Comparison of ENCODE assay signal across 10 cellular contexts in the genomic region with DNA sequence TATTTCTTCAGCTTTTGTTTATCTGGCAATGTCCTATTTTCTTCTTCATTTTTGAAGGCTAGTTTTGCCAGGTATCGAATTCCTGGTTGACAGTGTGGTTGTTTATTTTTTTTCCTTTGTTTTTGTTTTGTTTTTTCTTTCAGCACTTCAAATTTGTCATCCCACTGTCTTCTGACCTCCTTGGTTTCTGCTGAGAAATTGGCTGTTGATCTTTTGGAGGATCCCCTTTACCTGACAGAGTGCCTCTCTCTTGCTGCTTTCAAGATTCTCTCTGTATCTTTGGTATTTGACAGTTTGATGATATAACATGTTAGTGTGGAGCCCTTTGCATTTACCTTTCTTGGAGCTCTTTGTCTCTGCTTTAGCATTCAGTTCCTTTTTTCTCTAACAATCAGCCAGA.
"Had no signal": no experiment of that assay in that cellular context is flagged by ENCODE, and none has a peak within 500 bp of the region (broad histone marks: within the 10 kb centered on the region; RNA-seq: fewer than 3 reads in every experiment).

No MANE protein-coding gene starts in this region.

- FAIRE-seq: H1 had no signal

- ATAC-seq: HCT116 had no signal

- H3K4me1 ChIP-seq: HAP-1 had no signal

- DNase-seq: GM23248, H7, HFFc6, IMR-90, KBM-7 had no signal

- H3K9ac ChIP-seq: GM23248, KMS-11 had no signal

- H3K36me3 ChIP-seq: HAP-1 had no signal

- H3K4me2 ChIP-seq: KMS-11 had no signal

- H2AFZ ChIP-seq: GM23248 had no signal

- H3K27ac ChIP-seq: GM23248, HL-60, KMS-11 had no signal

- H3K9me3 ChIP-seq: HAP-1 had no signal

- H3K4me3 ChIP-seq: GM23248, HAP-1 had no signal
